Comparison of ENCODE assay signal across 9 cellular contexts in the genomic region with DNA sequence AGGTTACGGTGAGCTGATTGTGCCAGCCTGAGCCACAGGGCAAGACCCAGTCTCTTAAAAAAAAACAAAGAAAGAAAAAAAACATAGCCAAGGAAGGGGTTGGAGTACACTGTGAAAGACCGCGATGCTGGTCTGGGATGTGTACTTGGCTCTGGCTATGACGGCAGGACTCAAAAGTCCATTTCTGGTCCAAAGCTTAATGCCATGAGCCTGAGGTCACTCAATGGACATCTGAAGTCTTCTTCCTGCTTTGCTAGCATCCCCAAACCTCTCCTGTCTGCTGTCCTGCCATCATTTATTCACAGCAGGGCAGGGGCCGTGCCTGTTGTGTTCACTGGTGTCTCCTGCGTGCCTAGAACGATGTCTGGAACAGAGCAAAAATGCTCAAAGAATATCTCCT. TPM values are rescaled to one million over a fixed set of nuclear protein-coding genes. Genes with fewer than 3 reads are reported as not detected.
DNase-seq lines count a peak whose midpoint lies in the region; TF ChIP-seq lines count a peak whose summit lies in the region.
"Had no signal": no experiment of that assay in that cellular context is flagged by ENCODE, and none has a peak within 500 bp of the region (broad histone marks: within the 10 kb centered on the region; RNA-seq: fewer than 3 reads in every experiment).

No MANE protein-coding gene starts in this region.

- 68% methylated on average over 7 of the region's 7 CpGs for WGBS in hepatocyte (ENCODE audit: low lambda C conversion rate, missing lambda C conversion rate)
- WGBS in trophoblast cell (ENCODE audit: extremely low coverage, insufficient coverage, insufficient read length) = no CpG with 5 or more reads among the region's 7 CpGs

- H4K12ac ChIP-seq in trophoblast cell (ENCODE audit: low read depth, low read length) = no peak overlapping the region

- no peak overlapping the region for H2AFZ ChIP-seq in hepatocyte
- H2AFZ ChIP-seq in trophoblast cell (ENCODE audit: insufficient read depth, low read length, poor library complexity) = no peak overlapping the region

- H3K36me3 ChIP-seq in left ventricle myocardium inferior (no peaks in the 10 kb centered on the region), hepatocyte (replicated peaks; ENCODE audit: insufficient read depth, low read depth) (no peaks in the 10 kb centered on the region), trophoblast cell (ENCODE audit: control insufficient read depth in 1 of 2, insufficient read depth in 2 of 2, low read length in 2 of 2) (no peaks in the 10 kb centered on the region)
- H3K36me3 ChIP-seq: adrenal gland had no signal

- intact Hi-C loops in left ventricle myocardium inferior (cut with micrococcal nuclease) = no loop called here
- intact Hi-C loops in cardiac septum (cut with DNase I) = no loop called here

- H3K27me3 ChIP-seq in left ventricle myocardium inferior (ENCODE audit: low read depth) (peaks cover 4% of the 10 kb centered on the region), hepatocyte (no peaks in the 10 kb centered on the region), trophoblast cell (ENCODE audit: insufficient read depth, low read length) (no peaks in the 10 kb centered on the region)
- H3K27me3 ChIP-seq: adrenal gland had no signal

- H4K8ac ChIP-seq in trophoblast cell (ENCODE audit: low read depth, low read length) = peak overlapping the region; percentile 63

- H2AK5ac ChIP-seq in trophoblast cell (ENCODE audit: low read length) = peak overlapping the region; percentile 43

- peaks cover 13% of the 10 kb centered on the region for H3K79me1 ChIP-seq in trophoblast cell (ENCODE audit: low read length)

- no peak overlapping the region for H3K23ac ChIP-seq in trophoblast cell (ENCODE audit: low read length)

- H3K9me3 ChIP-seq in left ventricle myocardium inferior (replicated peaks) (no peaks in the 10 kb centered on the region), hepatocyte (ENCODE audit: low read depth) (no peaks in the 10 kb centered on the region), trophoblast cell (ENCODE audit: insufficient read depth, low read depth, low read length) (no peaks in the 10 kb centered on the region)
- H3K9me3 ChIP-seq: adrenal gland had no signal

- no peak overlapping the region for H3K9ac ChIP-seq in trophoblast cell (ENCODE audit: low read length)

- no peak for DNase-seq in left ventricle myocardium inferior
- DNase-seq in cardiac septum (ENCODE audit: low spot score) = no peak
- DNase-seq in hepatocyte (ENCODE audit: low spot score) = no peak
- DNase-seq in trophoblast cell = no peak
- no peak for DNase-seq in HCEC 1CT
- no peak for DNase-seq in effector CD8-positive, alpha-beta T cell (lab: John Stamatoyannopoulos, UW)
- DNase-seq in stimulated activated CD4-positive, alpha-beta T cell treated with anti-CD3 and anti-CD28 coated beads, Interleukin-15, amount 100 ng/mL, for 24 hours = no peak
- DNase-seq in NCI-H2196 (lab: John Stamatoyannopoulos, UW; ENCODE audit: unreplicated experiment) = no peak

- peak overlapping the region; percentile 29 for H2BK5ac ChIP-seq in trophoblast cell (ENCODE audit: low read depth, low read length, poor library complexity)

- H3K4ac ChIP-seq in trophoblast cell (ENCODE audit: low read depth, low read length) = no peak overlapping the region

- peak overlapping the region; percentile 88 for H3K27ac ChIP-seq in left ventricle myocardium inferior (replicated peaks)
- peak overlapping the region; percentile 43 for H3K27ac ChIP-seq in hepatocyte
- H3K27ac ChIP-seq in trophoblast cell (ENCODE audit: low read depth, low read length) = no peak overlapping the region

- H3K79me2 ChIP-seq in hepatocyte = peaks cover 24% of the 10 kb centered on the region
- H3K79me2 ChIP-seq in trophoblast cell (ENCODE audit: control insufficient read depth, insufficient read depth, low read length, poor library complexity) = peaks cover 9% of the 10 kb centered on the region

- peaks cover 33% of the 10 kb centered on the region for H3K4me1 ChIP-seq in left ventricle myocardium inferior
- H3K4me1 ChIP-seq in hepatocyte (ENCODE audit: insufficient read depth) = peaks cover 22% of the 10 kb centered on the region
- H3K4me1 ChIP-seq in trophoblast cell (ENCODE audit: control insufficient read depth in 1 of 2, insufficient read depth in 2 of 2, low read length in 2 of 2) = peaks cover 16 to 17% of the 10 kb centered on the region in 2 experiments

- H3K4me3 ChIP-seq in left ventricle myocardium inferior = no peak overlapping the region
- no peak overlapping the region for H3K4me3 ChIP-seq in hepatocyte
- H3K4me3 ChIP-seq in trophoblast cell (ENCODE audit: low read depth, low read length) = no peak overlapping the region
- H3K4me3 ChIP-seq: adrenal gland had no signal

- H4K91ac ChIP-seq in trophoblast cell (ENCODE audit: low read depth, low read length) = peak overlapping the region; percentile 68

- H3K4me2 ChIP-seq in hepatocyte (peak overlapping the region; percentile 98), trophoblast cell (ENCODE audit: low read length) (peak overlapping the region; percentile 43)

- H2BK12ac ChIP-seq in trophoblast cell (ENCODE audit: low read length) = peak overlapping the region; percentile 59

- H4K20me1 ChIP-seq in hepatocyte (ENCODE audit: insufficient read depth, poor library complexity, severe bottlenecking) = no peaks in the 10 kb centered on the region

- peak overlapping the region; percentile 44 for H2BK120ac ChIP-seq in trophoblast cell (ENCODE audit: insufficient read depth, low read length, poor library complexity)

- H3K14ac ChIP-seq in trophoblast cell (ENCODE audit: low read length) = no peak overlapping the region

- no peak overlapping the region for H3K18ac ChIP-seq in trophoblast cell (ENCODE audit: low read length)

- TF ChIP-seq CTCF in left ventricle myocardium inferior (IDR thresholded peaks at IDR 0.05; ENCODE audit: borderline replicate concordance) = no peak
- TF ChIP-seq CTCF in hepatocyte (IDR thresholded peaks at IDR 0.05; ENCODE audit: poor library complexity) = no peak

- H3K9me2 ChIP-seq in hepatocyte (replicated peaks; ENCODE audit: insufficient read depth) = no peaks in the 10 kb centered on the region

RNA-seq across cellular contexts. Expression of a gene that starts 1.5 kb away (rescaled TPM):
- 59.1 TPM for total RNA-seq in left ventricle myocardium inferior
- total RNA-seq in cardiac septum = 59.8 TPM
- total RNA-seq in hepatocyte = 33.0 and 48.3 TPM in 2 replicates
- polyA plus RNA-seq in hepatocyte = 40.4 and 48.2 TPM in 2 replicates
- polyA plus RNA-seq in trophoblast cell (2013) = 9.9 TPM in 2 replicates
